In the genomic region with DNA sequence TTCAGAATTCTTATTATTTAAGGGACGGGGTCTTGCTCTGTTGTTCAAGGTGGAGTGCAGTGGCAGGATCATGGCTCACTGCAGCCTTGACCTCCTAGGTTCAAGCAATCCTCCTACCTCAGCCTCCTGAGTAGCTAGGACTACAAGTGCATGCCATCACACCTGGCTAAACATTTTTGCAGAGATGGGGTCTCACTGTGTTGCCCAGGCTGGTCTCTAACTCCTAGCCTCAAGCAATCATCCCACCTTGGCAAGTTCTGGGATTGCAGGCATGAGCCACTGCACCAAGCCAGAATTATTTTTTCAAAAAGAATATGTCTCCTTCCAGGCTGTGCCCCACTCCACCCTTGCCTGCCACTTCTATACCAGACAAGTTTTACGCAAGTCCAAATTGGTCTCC, we compare ENCODE assay signal across 29 cellular contexts.
"Had no signal": no experiment of that assay in that cellular context is flagged by ENCODE, and none has a peak within 500 bp of the region (broad histone marks: within the 10 kb centered on the region; RNA-seq: fewer than 3 reads in every experiment).

No MANE protein-coding gene starts in this region.

- H3K36me3 ChIP-seq: ascending aorta, breast epithelium, cardiac muscle cell, colonic mucosa, gastrocnemius medialis, heart left ventricle, WERI-Rb-1 had no signal

- H3K9me3 ChIP-seq: ascending aorta, breast epithelium, colonic mucosa, gastrocnemius medialis, heart left ventricle had no signal

- H3K27me3 ChIP-seq: ascending aorta, breast epithelium, cardiac muscle cell, colonic mucosa, gastrocnemius medialis, heart left ventricle had no signal

- H3K27ac ChIP-seq: ascending aorta, breast epithelium, cardiac muscle cell, colonic mucosa, gastrocnemius medialis, heart left ventricle, WERI-Rb-1 had no signal

- DNase-seq: activated CD4-positive, alpha-beta memory T cell treated with anti-CD3 and anti-CD28 coated beads for 36 hours; activated CD4-positive, alpha-beta T cell treated with anti-CD3 and anti-CD28 coated beads for 36 hours; activated CD4-positive, alpha-beta T cell treated with anti-CD3 and anti-CD28 coated beads, Interleukin-2, amount 10 ng/mL, durations not matched to agents 24 days and 14 days; activated CD4-positive, CD25-positive, alpha-beta regulatory T cell; activated CD4-positive, CD25-positive, alpha-beta regulatory T cell treated with anti-CD3 and anti-CD28 coated beads, Interleukin-2, amount 50 U/mL, for 72 hours; activated CD8-positive, alpha-beta memory T cell treated with anti-CD3 and anti-CD28 coated beads, Interleukin-2, amount 10 ng/mL, durations not matched to agents 7 days and 5 days; activated CD8-positive, alpha-beta memory T cell treated with anti-CD3 and anti-CD28 coated beads, Interleukin-2, amount 50 U/mL, for 4 hours; activated CD8-positive, alpha-beta T cell treated with anti-CD3 and anti-CD28 coated beads, Interleukin-2, amount 10 ng/mL, durations not matched to agents 7 days and 5 days; activated effector memory CD4-positive, alpha-beta T cell treated with anti-CD3 and anti-CD28 coated beads, Interleukin-2, amount 50 U/mL, for 16 hours; activated naive CD4-positive, alpha-beta T cell treated with anti-CD3 and anti-CD28 coated beads, Interleukin-2, amount 10 ng/mL, durations not matched to agents 7 days and 5 days; activated naive CD8-positive, alpha-beta T cell treated with anti-CD3 and anti-CD28 coated beads, Interleukin-2, amount 10 ng/mL, durations not matched to agents 7 days and 5 days; activated T-cell treated with anti-CD3 and anti-CD28 coated beads, Interleukin-2, amount 50 U/mL, for 1 hour; activated T-cell treated with anti-CD3 and anti-CD28 coated beads, Interleukin-2, amount 50 U/mL, for 48 hours; central memory CD4-positive, alpha-beta T cell; cerebellar nuclear complex; colonic mucosa; effector CD8-positive, alpha-beta T cell; foreskin fibroblast; gastrocnemius medialis; glutamatergic neuron; heart left ventricle; T-helper 1 cell; T-helper 17 cell; T1000; WERI-Rb-1 had no signal

- ATAC-seq: activated CD4-positive, alpha-beta T cell treated with anti-CD3 and anti-CD28 coated beads for 36 hours; activated CD8-positive, alpha-beta memory T cell treated with anti-CD3 and anti-CD28 coated beads, Interleukin-2, amount 10 ng/mL, durations not matched to agents 7 days and 5 days; activated CD8-positive, alpha-beta T cell treated with anti-CD3 and anti-CD28 coated beads, Interleukin-2, amount 10 ng/mL, durations not matched to agents 7 days and 5 days; activated naive CD4-positive, alpha-beta T cell treated with anti-CD3 and anti-CD28 coated beads, Interleukin-2, amount 50 U/mL, for 72 hours; gastrocnemius medialis; T-helper 17 cell had no signal

- H3K4me1 ChIP-seq: ascending aorta, breast epithelium, colonic mucosa had no signal

- H3K4me3 ChIP-seq: ascending aorta, breast epithelium, cardiac muscle cell, colonic mucosa, gastrocnemius medialis, heart left ventricle had no signal
